Comparison of ENCODE assay signal across 19 cellular contexts in the genomic region with DNA sequence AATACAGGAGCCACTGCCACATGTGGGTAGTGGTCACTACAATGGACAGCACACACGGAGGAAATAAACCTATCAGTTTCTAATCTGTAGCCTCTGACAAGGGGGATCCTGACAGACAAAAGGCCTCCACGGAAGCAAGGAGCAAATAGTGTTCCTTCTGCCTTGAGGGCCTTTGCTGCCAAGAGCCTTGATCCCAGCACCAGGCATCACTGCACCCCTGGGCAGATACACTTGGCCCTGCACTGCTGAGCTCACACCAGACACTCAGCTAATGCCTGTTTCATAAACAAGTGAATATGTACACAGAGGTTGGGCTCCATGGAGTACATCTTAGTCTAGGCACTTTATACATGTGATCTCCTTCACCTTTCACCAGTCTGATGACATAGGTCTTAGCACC.
DNase-seq lines count a peak whose midpoint lies in the region; ATAC-seq and TF ChIP-seq lines count a peak whose summit lies in the region.
"Had no signal": no experiment of that assay in that cellular context is flagged by ENCODE, and none has a peak within 500 bp of the region (broad histone marks: within the 10 kb centered on the region; RNA-seq: fewer than 3 reads in every experiment).

No MANE protein-coding gene starts in this region.

- peak overlapping the region; percentile 40 for H3K27ac Mint-ChIP-seq in nephron progenitor cell
- H3K27ac Mint-ChIP-seq: CD14-positive monocyte had no signal

- H3K4me1 ChIP-seq in HEK293 (ENCODE audit: control insufficient read depth, insufficient read depth, low read length), result no peaks in the 10 kb centered on the region
- H3K4me1 ChIP-seq: A549 had no signal

- peaks cover 18% of the 10 kb centered on the region for H3K36me3 Mint-ChIP-seq in nephron progenitor cell (ENCODE audit: low read depth)
- H3K36me3 Mint-ChIP-seq: CD14-positive monocyte had no signal

- CTCF ChIA-PET in HEK293 (lab: Yijun Ruan, JAX), result no interaction called here

- peaks cover 17% of the 10 kb centered on the region for H3K4me1 Mint-ChIP-seq in nephron progenitor cell
- H3K4me1 Mint-ChIP-seq: CD14-positive monocyte had no signal

- no peak overlapping the region for H3K4me3 Mint-ChIP-seq in nephron progenitor cell
- H3K4me3 Mint-ChIP-seq: CD14-positive monocyte had no signal

- no peak overlapping the region for H3K4me3 ChIP-seq in HEK293 (ENCODE audit: low read depth, low read length)
- H3K4me3 ChIP-seq: A549, MG63 had no signal

- POLR2A ChIA-PET in HEK293 (lab: Yijun Ruan, JAX), result no interaction called here

- H3K36me3 ChIP-seq in HEK293 (ENCODE audit: control insufficient read depth in 2 of 2, insufficient read depth in 1 of 2, low read length in 2 of 2), result no peaks in the 10 kb centered on the region
- H3K36me3 ChIP-seq: MG63 had no signal

- H3K27me3 Mint-ChIP-seq in nephron progenitor cell (ENCODE audit: low read depth, poor library complexity), result no peaks in the 10 kb centered on the region

- H3K27ac ChIP-seq in HEK293 (ENCODE audit: extremely low read depth, low read depth, low read length), result no peak overlapping the region
- H3K27ac ChIP-seq: A549 had no signal

- no peak for ATAC-seq in HG03175 (IDR thresholded peaks at IDR 0.05; ENCODE audit: unreplicated experiment)
- no peak for ATAC-seq in HG02571 (IDR thresholded peaks at IDR 0.05; ENCODE audit: unreplicated experiment)
- ATAC-seq: A549 had no signal

- H3K9me3 ChIP-seq in HEK293 (ENCODE audit: control insufficient read depth, insufficient read depth, low read depth, low read length), result no peaks in the 10 kb centered on the region
- H3K9me3 ChIP-seq: MG63 had no signal

- H3K9me3 Mint-ChIP-seq in nephron progenitor cell, result peaks cover 13% of the 10 kb centered on the region

- DNase-seq in ELF-1 (ENCODE audit: low read depth, low spot score) (peak; percentile 47), islet precursor cell (peak; percentile 53), nephron progenitor cell (no peak), NCI-H1105 (lab: John Stamatoyannopoulos, UW) (no peak), GOT3 (lab: John Stamatoyannopoulos, UW) (no peak)
- DNase-seq: DMS153, HCEC 1CT, KG1, MG63, NCI-H2081, NCI-H2227 treated with DMSO at 0.1 percent for 48 hours, NCI-H69, Right ventricle myocardium superior, RPMI8226 had no signal

- TF ChIP-seq CTCF in HEK293 (tag by site-specific recombination; IDR thresholded peaks at IDR 0.05), result no peak
- no peak for TF ChIP-seq CTCF in nephron progenitor cell (IDR thresholded peaks at IDR 0.05)

TF ChIP-seq in HEK293, 187 proteins besides CTCF, POLR2A, EP300 and RAD21:
- TF ChIP-seq IKZF3 (tag by site-specific recombination; IDR thresholded peaks at IDR 0.05) (no peak), PRDM10 (tag by site-specific recombination; IDR thresholded peaks at IDR 0.05) (0 out of 2 replicates have a peak, but pooled peaks have one; percentile 10), ZNF510 (tag by site-specific recombination; IDR thresholded peaks at IDR 0.05; ENCODE audit: insufficient replicate concordance) (no peak), ZNF560 (tag by site-specific recombination; IDR thresholded peaks at IDR 0.05; ENCODE audit: borderline replicate concordance) (no peak), ZFP69B (tag by site-specific recombination; IDR thresholded peaks at IDR 0.05) (no peak), GLI4 (tag by site-specific recombination; IDR thresholded peaks at IDR 0.05) (no peak), ZIC2 (tag by site-specific recombination; IDR thresholded peaks at IDR 0.05) (peak; percentile 23; the same call in 1 of the 2 replicates), ZNF366 (tag by site-specific recombination; conservative IDR thresholded peaks at IDR 0.05) (no peak), ZNF449 (tag by site-specific recombination; IDR thresholded peaks at IDR 0.05) (peak; percentile 59; the same call in 1 of the 2 replicates)
TF ChIP-seq in HEK293: peak in this region for 3.

Comparison
In these comparisons a context has a peak if more than half of its experiments do, and no peak if none do; other contexts are left out.
1. DNase-seq: peak in ELF-1 (single experiment) and islet precursor cell (single experiment); none in nephron progenitor cell (single experiment), NCI-H1105 (single experiment) and GOT3 (single experiment).